ENCODE assay signal across 17 cellular contexts in genomic region chr20:58059145-58059544, GRCh38.
DNase-seq lines count a peak whose midpoint lies in the region; ATAC-seq and TF ChIP-seq lines count a peak whose summit lies in the region.
"Had no signal": no experiment of that assay in that cellular context is flagged by ENCODE, and none has a peak within 500 bp of the region (broad histone marks: within the 10 kb centered on the region; RNA-seq: fewer than 3 reads in every experiment).

No MANE protein-coding gene starts in this region.

- H3K27me3 Mint-ChIP-seq in activated CD8-positive, alpha-beta T cell treated with anti-CD3 and anti-CD28 coated beads, Interleukin-2, amount 10 ng/mL, durations not matched to agents 7 days and 5 days (ENCODE audit: low read depth) = peaks cover 12% of the 10 kb centered on the region
- peaks cover 25% of the 10 kb centered on the region for H3K27me3 Mint-ChIP-seq in activated CD8-positive, alpha-beta T cell treated with anti-CD3 and anti-CD28 coated beads for 36 hours
- H3K27me3 Mint-ChIP-seq in GM23338 (ENCODE audit: insufficient read depth, low read depth, poor library complexity) (peaks cover 6% of the 10 kb centered on the region), osteocyte (ENCODE audit: unreplicated experiment) (peaks cover 66% of the 10 kb centered on the region)

- peak; percentile 4 for DNase-seq in activated CD8-positive, alpha-beta T cell treated with anti-CD3 and anti-CD28 coated beads, Interleukin-2, amount 10 ng/mL, durations not matched to agents 7 days and 5 days
- DNase-seq in activated CD8-positive, alpha-beta T cell treated with anti-CD3 and anti-CD28 coated beads for 36 hours = no peak
- no peak for DNase-seq in GM23338 (ENCODE audit: low spot score)
- DNase-seq in esophagus muscularis mucosa (ENCODE audit: extremely low spot score) = peak; percentile 89
- peak; percentile 44 for DNase-seq in osteocyte (ENCODE audit: extremely low spot score, unreplicated experiment)
- no peak for DNase-seq in tibial nerve (ENCODE audit: low spot score in 2 of 2)
- no peak for DNase-seq in HuH-7.5 (ENCODE audit: low spot score)
- DNase-seq in COLO668 (lab: John Stamatoyannopoulos, UW; ENCODE audit: unreplicated experiment) = no peak
- DNase-seq: AML-193; CD4-positive, alpha-beta T cell; DMS153; DMS79; GDM1; H9 had no signal

- no peaks in the 10 kb centered on the region for H3K4me1 Mint-ChIP-seq in activated CD8-positive, alpha-beta T cell treated with anti-CD3 and anti-CD28 coated beads, Interleukin-2, amount 10 ng/mL, durations not matched to agents 7 days and 5 days (ENCODE audit: low read depth)
- H3K4me1 Mint-ChIP-seq in activated CD8-positive, alpha-beta T cell treated with anti-CD3 and anti-CD28 coated beads for 36 hours (ENCODE audit: low read depth) = no peaks in the 10 kb centered on the region
- peaks cover 32% of the 10 kb centered on the region for H3K4me1 Mint-ChIP-seq in GM23338
- H3K4me1 Mint-ChIP-seq in osteocyte (ENCODE audit: unreplicated experiment) = no peaks in the 10 kb centered on the region

- TF ChIP-seq CTCF in activated CD8-positive, alpha-beta T cell treated with anti-CD3 and anti-CD28 coated beads for 36 hours (IDR thresholded peaks at IDR 0.05) = no peak
- TF ChIP-seq CTCF in GM23338 (conservative IDR thresholded peaks at IDR 0.05; ENCODE audit: low read depth in 2 of 2) = no peak
- TF ChIP-seq CTCF in esophagus muscularis mucosa (IDR thresholded peaks at IDR 0.05) = no peak
- no peak for TF ChIP-seq CTCF in osteocyte (IDR thresholded peaks at IDR 0.05)
- no peak for TF ChIP-seq CTCF in tibial nerve (IDR thresholded peaks at IDR 0.05)

- no peak overlapping the region for H3K4me3 Mint-ChIP-seq in activated CD8-positive, alpha-beta T cell treated with anti-CD3 and anti-CD28 coated beads, Interleukin-2, amount 10 ng/mL, durations not matched to agents 7 days and 5 days
- H3K4me3 Mint-ChIP-seq in activated CD8-positive, alpha-beta T cell treated with anti-CD3 and anti-CD28 coated beads for 36 hours = no peak overlapping the region
- H3K4me3 Mint-ChIP-seq in GM23338 (no peak overlapping the region), osteocyte (ENCODE audit: unreplicated experiment) (no peak overlapping the region)
- H3K4me3 Mint-ChIP-seq: CD4-positive, alpha-beta T cell; H9 had no signal

- no peaks in the 10 kb centered on the region for H3K79me2 ChIP-seq in GM23338 (replicated peaks; ENCODE audit: insufficient read depth)

- H4K20me1 ChIP-seq in GM23338 (replicated peaks; ENCODE audit: insufficient read depth) = no peaks in the 10 kb centered on the region

- H3F3A ChIP-seq in GM23338 (replicated peaks; ENCODE audit: low read depth) = no peaks in the 10 kb centered on the region

- H3K36me3 Mint-ChIP-seq in activated CD8-positive, alpha-beta T cell treated with anti-CD3 and anti-CD28 coated beads, Interleukin-2, amount 10 ng/mL, durations not matched to agents 7 days and 5 days (ENCODE audit: low read depth) = no peaks in the 10 kb centered on the region
- H3K36me3 Mint-ChIP-seq in activated CD8-positive, alpha-beta T cell treated with anti-CD3 and anti-CD28 coated beads for 36 hours (ENCODE audit: low read depth) = no peaks in the 10 kb centered on the region
- no peaks in the 10 kb centered on the region for H3K36me3 Mint-ChIP-seq in GM23338 (ENCODE audit: low read depth)
- no peaks in the 10 kb centered on the region for H3K36me3 Mint-ChIP-seq in osteocyte (ENCODE audit: unreplicated experiment)

- H3K27ac ChIP-seq in GM23338 (ENCODE audit: low read depth) = no peak overlapping the region
- H3K27ac ChIP-seq in esophagus muscularis mucosa (replicated peaks in 1 of 4) = no peak overlapping the region
- no peak overlapping the region for H3K27ac ChIP-seq in tibial nerve
- H3K27ac ChIP-seq: 22Rv1, A549, C4-2B had no signal

- no peak overlapping the region for H3K4me3 ChIP-seq in GM23338
- no peak overlapping the region for H3K4me3 ChIP-seq in esophagus muscularis mucosa
- H3K4me3 ChIP-seq in tibial nerve = no peak overlapping the region
- H3K4me3 ChIP-seq: A549 had no signal

- no peak for TF ChIP-seq EP300 in esophagus muscularis mucosa (IDR thresholded peaks at IDR 0.05)
- no peak for TF ChIP-seq EP300 in tibial nerve (IDR thresholded peaks at IDR 0.05)

- peaks cover 3% of the 10 kb centered on the region for H3K9me3 Mint-ChIP-seq in activated CD8-positive, alpha-beta T cell treated with anti-CD3 and anti-CD28 coated beads, Interleukin-2, amount 10 ng/mL, durations not matched to agents 7 days and 5 days (ENCODE audit: insufficient read depth)
- H3K9me3 Mint-ChIP-seq in activated CD8-positive, alpha-beta T cell treated with anti-CD3 and anti-CD28 coated beads for 36 hours = peaks cover 6% of the 10 kb centered on the region
- peaks cover 3% of the 10 kb centered on the region; the same call in 1 of the 3 replicates for H3K9me3 Mint-ChIP-seq in GM23338
- H3K9me3 Mint-ChIP-seq in osteocyte (ENCODE audit: unreplicated experiment) = peaks cover 13% of the 10 kb centered on the region

- H3K9me3 ChIP-seq in esophagus muscularis mucosa (peaks cover 0 to 5% (median 0%) of the 10 kb centered on the region in 4 donors), tibial nerve (peaks cover 0 to 12% (median 5%) of the 10 kb centered on the region in 4 donors)

- CTCF ChIA-PET in activated CD8-positive, alpha-beta T cell treated with anti-CD3 and anti-CD28 coated beads, Interleukin-2, amount 10 ng/mL, durations not matched to agents 7 days and 5 days (lab: Charles Lee) = no interaction called here
- CTCF ChIA-PET in activated CD8-positive, alpha-beta T cell treated with anti-CD3 and anti-CD28 coated beads for 36 hours (lab: Charles Lee) = no interaction called here

- no peaks in the 10 kb centered on the region for H3K9me2 ChIP-seq in GM23338 (ENCODE audit: insufficient read depth)

- H3K4me1 ChIP-seq in GM23338 (ENCODE audit: insufficient read depth) (peaks cover 6% of the 10 kb centered on the region; the same call in 1 of the 2 replicates), esophagus muscularis mucosa (peaks cover 9 to 28% (median 25%) of the 10 kb centered on the region in 4 donors), tibial nerve (peaks cover 0 to 17% (median 5%) of the 10 kb centered on the region in 4 donors)
- H3K4me1 ChIP-seq: A549 had no signal

- H2AFZ ChIP-seq in GM23338 = 0 out of 2 replicates have a peak overlapping the region, but pooled peaks have one; percentile 13

- intact Hi-C loops in activated CD8-positive, alpha-beta T cell treated with anti-CD3 and anti-CD28 coated beads for 36 hours (cut with micrococcal nuclease) = no loop called here
- intact Hi-C loops in esophagus muscularis mucosa (cut with DNase I) = no loop called here

- ATAC-seq in activated CD8-positive, alpha-beta T cell treated with anti-CD3 and anti-CD28 coated beads, Interleukin-2, amount 10 ng/mL, durations not matched to agents 7 days and 5 days = no peak
- ATAC-seq in activated CD8-positive, alpha-beta T cell treated with anti-CD3 and anti-CD28 coated beads for 36 hours = no peak
- ATAC-seq in GM23338 = no peak
- ATAC-seq: A549 had no signal

- WGBS in esophagus muscularis mucosa = 38% methylated on average over 2 of the region's 2 CpGs
- 30 to 45% methylated on average over 2 of the region's 2 CpGs for WGBS in tibial nerve, 2 donors

- no peak overlapping the region for H3K4me2 ChIP-seq in GM23338
- H3K4me2 ChIP-seq: A549 had no signal

- H3K27ac Mint-ChIP-seq in activated CD8-positive, alpha-beta T cell treated with anti-CD3 and anti-CD28 coated beads, Interleukin-2, amount 10 ng/mL, durations not matched to agents 7 days and 5 days = no peak overlapping the region
- H3K27ac Mint-ChIP-seq in activated CD8-positive, alpha-beta T cell treated with anti-CD3 and anti-CD28 coated beads for 36 hours = no peak overlapping the region
- H3K27ac Mint-ChIP-seq in GM23338 (no peak overlapping the region), osteocyte (ENCODE audit: unreplicated experiment) (no peak overlapping the region)
- H3K27ac Mint-ChIP-seq: CD4-positive, alpha-beta T cell had no signal

- H3K27me3 ChIP-seq in GM23338 (ENCODE audit: insufficient read depth) (no peaks in the 10 kb centered on the region), esophagus muscularis mucosa (no peaks in the 10 kb centered on the region), tibial nerve (no peaks in the 10 kb centered on the region)

- POLR2A ChIA-PET in activated CD8-positive, alpha-beta T cell treated with anti-CD3 and anti-CD28 coated beads, Interleukin-2, amount 10 ng/mL, durations not matched to agents 7 days and 5 days (lab: Charles Lee) = no interaction called here
- POLR2A ChIA-PET in activated CD8-positive, alpha-beta T cell treated with anti-CD3 and anti-CD28 coated beads for 36 hours (lab: Charles Lee) = no interaction called here

- TF ChIP-seq POLR2A in esophagus muscularis mucosa (IDR thresholded peaks at IDR 0.05; ENCODE audit: low read depth) (no peak), tibial nerve (IDR thresholded peaks at IDR 0.05) (no peak)

- no peaks in the 10 kb centered on the region for H3K36me3 ChIP-seq in GM23338 (ENCODE audit: insufficient read depth)
- H3K36me3 ChIP-seq in esophagus muscularis mucosa = no peaks in the 10 kb centered on the region
- no peaks in the 10 kb centered on the region for H3K36me3 ChIP-seq in tibial nerve

TF ChIP-seq in GM23338, 12 proteins besides CTCF, POLR2A, EP300 and RAD21 (continues in another document):
- TF ChIP-seq REST (IDR thresholded peaks at IDR 0.05; ENCODE audit: unreplicated experiment) = no peak
- TF ChIP-seq EZH2phosphoT487 (IDR thresholded peaks at IDR 0.05; ENCODE audit: unreplicated experiment) = no peak

Comparison
In these comparisons a context has a peak if more than half of its experiments do, and no peak if none do; other contexts are left out.
1. DNase-seq: peak in activated CD8-positive, alpha-beta T cell treated with anti-CD3 and anti-CD28 coated beads, Interleukin-2, amount 10 ng/mL, durations not matched to agents 7 days and 5 days (single experiment), esophagus muscularis mucosa (single experiment) and osteocyte (single experiment); none in activated CD8-positive, alpha-beta T cell treated with anti-CD3 and anti-CD28 coated beads for 36 hours (single experiment), GM23338 (single experiment), tibial nerve (0 of 2), HuH-7.5 (single experiment) and COLO668 (single experiment).